Comparison of ENCODE assay signal across 14 cellular contexts in the genomic region with DNA sequence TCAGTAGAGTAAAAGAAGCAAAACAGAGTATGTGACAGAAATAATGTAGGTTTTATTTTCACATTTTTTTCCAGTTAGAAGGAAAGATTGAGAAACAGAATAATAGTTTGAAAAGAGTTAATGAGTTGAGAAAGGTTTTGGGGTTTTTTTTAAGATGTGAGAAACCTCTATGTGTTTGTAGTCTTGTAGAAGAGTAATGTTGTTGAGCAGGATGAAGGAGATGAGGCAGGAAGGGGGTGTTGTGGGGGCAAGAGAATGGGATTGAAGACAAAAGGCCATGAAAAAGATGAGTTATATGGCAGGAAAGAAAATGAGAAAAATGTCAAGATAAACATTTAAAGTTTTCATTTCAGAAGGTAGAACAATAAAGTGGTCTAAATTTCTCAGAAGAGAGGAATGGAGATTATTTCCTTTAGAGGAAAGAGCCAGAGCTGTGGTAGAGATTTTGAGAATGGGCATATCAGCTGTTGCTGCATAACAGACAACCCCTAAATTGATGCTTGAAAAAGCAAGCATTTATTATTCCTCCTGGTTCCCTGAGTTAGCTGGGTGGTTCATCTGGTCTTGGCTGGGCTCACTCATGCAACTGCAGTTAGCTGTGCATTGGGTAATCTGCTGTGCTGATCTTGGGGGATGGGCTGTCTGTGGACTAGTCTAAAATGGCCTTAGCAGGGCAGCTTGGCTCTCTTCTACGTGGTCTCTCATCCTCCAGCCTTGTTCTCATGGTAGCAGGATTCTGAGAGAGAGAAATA. TPM values are rescaled to one million over a fixed set of nuclear protein-coding genes. Genes with fewer than 3 reads are reported as not detected.
DNase-seq lines count a peak whose midpoint lies in the region; ATAC-seq and TF ChIP-seq lines count a peak whose summit lies in the region.
"Had no signal": no experiment of that assay in that cellular context is flagged by ENCODE, and none has a peak within 500 bp of the region (broad histone marks: within the 10 kb centered on the region; RNA-seq: fewer than 3 reads in every experiment).

No MANE protein-coding gene starts in this region.

- no peak overlapping the region for H3K27ac Mint-ChIP-seq in activated CD4-positive, alpha-beta memory T cell treated with anti-CD3 and anti-CD28 coated beads, Interleukin-2, amount 10 ng/mL, durations not matched to agents 7 days and 5 days
- H3K27ac Mint-ChIP-seq in activated CD4-positive, alpha-beta memory T cell treated with anti-CD3 and anti-CD28 coated beads for 36 hours: no peak overlapping the region
- no peak overlapping the region for H3K27ac Mint-ChIP-seq in T-helper 17 cell
- H3K27ac Mint-ChIP-seq in stimulated activated effector memory CD8-positive, alpha-beta T cell treated with anti-CD3 and anti-CD28 coated beads, Interleukin-12 subunit alpha, Interleukin-12 subunit beta, amount 100 ng/mL, for 72 hours: no peak overlapping the region
- H3K27ac Mint-ChIP-seq: nephron progenitor cell had no signal

- ATAC-seq in T-helper 17 cell (peak; percentile 25), HG03354 (IDR thresholded peaks at IDR 0.05; ENCODE audit: poor library complexity, severe bottlenecking, unreplicated experiment) (no peak), GM19463 (IDR thresholded peaks at IDR 0.05; ENCODE audit: unreplicated experiment) (no peak)
- peak; percentile 43 for ATAC-seq in stimulated activated effector memory CD8-positive, alpha-beta T cell treated with anti-CD3 and anti-CD28 coated beads, Interleukin-12 subunit alpha, Interleukin-12 subunit beta, amount 100 ng/mL, for 72 hours

- H3K27me3 Mint-ChIP-seq in activated CD4-positive, alpha-beta memory T cell treated with anti-CD3 and anti-CD28 coated beads, Interleukin-2, amount 10 ng/mL, durations not matched to agents 7 days and 5 days: no peaks in the 10 kb centered on the region
- H3K27me3 Mint-ChIP-seq in activated CD4-positive, alpha-beta memory T cell treated with anti-CD3 and anti-CD28 coated beads for 36 hours: no peaks in the 10 kb centered on the region
- H3K27me3 Mint-ChIP-seq in T-helper 17 cell: no peaks in the 10 kb centered on the region
- H3K27me3 Mint-ChIP-seq: central memory CD8-positive, alpha-beta T cell had no signal

- H3K4me3 ChIP-seq in fibroblast of mammary gland (ENCODE audit: control insufficient read depth, low read depth, low read length): no peak overlapping the region
- H3K4me3 ChIP-seq: BLaER1 treated with 17β-estradiol and CSF1 and Interleukin-3, amounts not matched to agents 10 nM and 100 nM; uterus had no signal

- H3K9me3 Mint-ChIP-seq in activated CD4-positive, alpha-beta memory T cell treated with anti-CD3 and anti-CD28 coated beads, Interleukin-2, amount 10 ng/mL, durations not matched to agents 7 days and 5 days: no peaks in the 10 kb centered on the region
- H3K9me3 Mint-ChIP-seq in activated CD4-positive, alpha-beta memory T cell treated with anti-CD3 and anti-CD28 coated beads for 36 hours: no peaks in the 10 kb centered on the region
- H3K9me3 Mint-ChIP-seq in stimulated activated effector memory CD8-positive, alpha-beta T cell treated with anti-CD3 and anti-CD28 coated beads, Interleukin-12 subunit alpha, Interleukin-12 subunit beta, amount 100 ng/mL, for 72 hours: no peaks in the 10 kb centered on the region
- H3K9me3 Mint-ChIP-seq: central memory CD8-positive, alpha-beta T cell; nephron progenitor cell had no signal

- POLR2A ChIA-PET in activated CD4-positive, alpha-beta memory T cell treated with anti-CD3 and anti-CD28 coated beads, Interleukin-2, amount 10 ng/mL, durations not matched to agents 7 days and 5 days (lab: Charles Lee): interaction anchor here (0.8 to 1.8 kb wide), 5 partner anchors 9 to 336 kb away, joined by 3 to 4 read pairs (median 4); no protein-coding TSS in a partner anchor
- POLR2A ChIA-PET in activated CD4-positive, alpha-beta memory T cell treated with anti-CD3 and anti-CD28 coated beads for 36 hours (lab: Charles Lee): no interaction called here

- TF ChIP-seq CTCF in fibroblast of mammary gland (conservative IDR thresholded peaks at IDR 0.05; ENCODE audit: control insufficient read depth, insufficient read depth, low read depth, low read length): no peak

- peaks cover 12% of the 10 kb centered on the region for H3K4me1 Mint-ChIP-seq in activated CD4-positive, alpha-beta memory T cell treated with anti-CD3 and anti-CD28 coated beads, Interleukin-2, amount 10 ng/mL, durations not matched to agents 7 days and 5 days
- H3K4me1 Mint-ChIP-seq in activated CD4-positive, alpha-beta memory T cell treated with anti-CD3 and anti-CD28 coated beads for 36 hours (ENCODE audit: low read depth): peaks cover 11% of the 10 kb centered on the region
- peaks cover 15% of the 10 kb centered on the region for H3K4me1 Mint-ChIP-seq in T-helper 17 cell
- peaks cover 6% of the 10 kb centered on the region for H3K4me1 Mint-ChIP-seq in stimulated activated effector memory CD8-positive, alpha-beta T cell treated with anti-CD3 and anti-CD28 coated beads, Interleukin-12 subunit alpha, Interleukin-12 subunit beta, amount 100 ng/mL, for 72 hours
- H3K4me1 Mint-ChIP-seq: nephron progenitor cell had no signal

- CTCF ChIA-PET in activated CD4-positive, alpha-beta memory T cell treated with anti-CD3 and anti-CD28 coated beads, Interleukin-2, amount 10 ng/mL, durations not matched to agents 7 days and 5 days (lab: Charles Lee): interaction anchor here (1.0 to 6.2 kb wide), 3 partner anchors 84 to 336 kb away, joined by 3 to 133 read pairs (median 35); no protein-coding TSS in a partner anchor
- CTCF ChIA-PET in activated CD4-positive, alpha-beta memory T cell treated with anti-CD3 and anti-CD28 coated beads for 36 hours (lab: Charles Lee): interaction anchor here (1.0 to 6.8 kb wide), 4 partner anchors 158 to 336 kb away, joined by 3 to 208 read pairs (median 42); no protein-coding TSS in a partner anchor

- peaks cover 17% of the 10 kb centered on the region for H3K36me3 Mint-ChIP-seq in activated CD4-positive, alpha-beta memory T cell treated with anti-CD3 and anti-CD28 coated beads, Interleukin-2, amount 10 ng/mL, durations not matched to agents 7 days and 5 days (ENCODE audit: low read depth)
- H3K36me3 Mint-ChIP-seq in activated CD4-positive, alpha-beta memory T cell treated with anti-CD3 and anti-CD28 coated beads for 36 hours: peaks cover 12% of the 10 kb centered on the region
- H3K36me3 Mint-ChIP-seq in T-helper 17 cell (ENCODE audit: low read depth): no peaks in the 10 kb centered on the region
- peaks cover 21% of the 10 kb centered on the region for H3K36me3 Mint-ChIP-seq in stimulated activated effector memory CD8-positive, alpha-beta T cell treated with anti-CD3 and anti-CD28 coated beads, Interleukin-12 subunit alpha, Interleukin-12 subunit beta, amount 100 ng/mL, for 72 hours

- intact Hi-C loops in activated CD4-positive, alpha-beta memory T cell treated with anti-CD3 and anti-CD28 coated beads for 36 hours (cut with micrococcal nuclease): no loop called here

- H3K4me3 Mint-ChIP-seq in activated CD4-positive, alpha-beta memory T cell treated with anti-CD3 and anti-CD28 coated beads, Interleukin-2, amount 10 ng/mL, durations not matched to agents 7 days and 5 days: no peak overlapping the region
- no peak overlapping the region for H3K4me3 Mint-ChIP-seq in activated CD4-positive, alpha-beta memory T cell treated with anti-CD3 and anti-CD28 coated beads for 36 hours
- H3K4me3 Mint-ChIP-seq in T-helper 17 cell: no peak overlapping the region
- H3K4me3 Mint-ChIP-seq in stimulated activated effector memory CD8-positive, alpha-beta T cell treated with anti-CD3 and anti-CD28 coated beads, Interleukin-12 subunit alpha, Interleukin-12 subunit beta, amount 100 ng/mL, for 72 hours: no peak overlapping the region
- H3K4me3 Mint-ChIP-seq: central memory CD8-positive, alpha-beta T cell; nephron progenitor cell had no signal

- H3K9me3 ChIP-seq in T-helper 17 cell (ENCODE audit: control insufficient read depth, low read length, poor library complexity, severe bottlenecking): no peaks in the 10 kb centered on the region
- H3K9me3 ChIP-seq: BLaER1 treated with 17β-estradiol and CSF1 and Interleukin-3, amounts not matched to agents 10 nM and 100 nM; uterus had no signal

- DNase-seq in activated CD4-positive, alpha-beta memory T cell treated with anti-CD3 and anti-CD28 coated beads, Interleukin-2, amount 10 ng/mL, durations not matched to agents 7 days and 5 days: peak; percentile 17
- no peak for DNase-seq in activated CD4-positive, alpha-beta memory T cell treated with anti-CD3 and anti-CD28 coated beads for 36 hours
- no peak for DNase-seq in T-helper 17 cell
- DNase-seq in fibroblast of mammary gland (ENCODE audit: low read depth): peak; percentile 37
- no peak for DNase-seq in stimulated activated effector memory CD8-positive, alpha-beta T cell treated with anti-CD3 and anti-CD28 coated beads, Interleukin-12 subunit alpha, Interleukin-12 subunit beta, amount 100 ng/mL, for 72 hours (ENCODE audit: low spot score in 2 of 2)
- DNase-seq in NCI-H2107 (lab: John Stamatoyannopoulos, UW): no peak
- DNase-seq: NCI-H146, nephron progenitor cell, RPMI8226, uterus had no signal

RNA-seq across cellular contexts. Expression of a gene that starts 27.1 kb away (rescaled TPM):
- 10 to 100 TPM; 44.7 to 45.9 TPM for total RNA-seq in activated CD4-positive, alpha-beta memory T cell treated with anti-CD3 and anti-CD28 coated beads, Interleukin-2, amount 10 ng/mL, durations not matched to agents 7 days and 5 days
- 10 to 100 TPM; 42.9 to 46.8 TPM for total RNA-seq in activated CD4-positive, alpha-beta memory T cell treated with anti-CD3 and anti-CD28 coated beads for 36 hours
- total RNA-seq in T-helper 17 cell: 10 to 100 TPM; 66.7 to 86.8 TPM

Comparison
In these comparisons a context has a peak if more than half of its experiments do, and no peak if none do; other contexts are left out.
1. DNase-seq: peak in activated CD4-positive, alpha-beta memory T cell treated with anti-CD3 and anti-CD28 coated beads, Interleukin-2, amount 10 ng/mL, durations not matched to agents 7 days and 5 days (single experiment) and fibroblast of mammary gland (single experiment); none in activated CD4-positive, alpha-beta memory T cell treated with anti-CD3 and anti-CD28 coated beads for 36 hours (single experiment), T-helper 17 cell (0 of 3), stimulated activated effector memory CD8-positive, alpha-beta T cell treated with anti-CD3 and anti-CD28 coated beads, Interleukin-12 subunit alpha, Interleukin-12 subunit beta, amount 100 ng/mL, for 72 hours (0 of 2) and NCI-H2107 (single experiment).
2. ATAC-seq: peak in T-helper 17 cell (single experiment) and stimulated activated effector memory CD8-positive, alpha-beta T cell treated with anti-CD3 and anti-CD28 coated beads, Interleukin-12 subunit alpha, Interleukin-12 subunit beta, amount 100 ng/mL, for 72 hours (single experiment); none in HG03354 (single experiment) and GM19463 (single experiment).